In genomic region chrX:39439910-39440733, GRCh38 we compare ENCODE assay signal across 8 cellular contexts.
A peak's percentile ranks its signal among the peaks of the same experiment; 100 is the strongest.
DNase-seq lines count a peak whose midpoint lies in the region; ATAC-seq and TF ChIP-seq lines count a peak whose summit lies in the region.

No MANE protein-coding gene starts in this region.

- no peaks in the 10 kb centered on the region for H3K9me2 ChIP-seq in Loucy (replicated peaks; ENCODE audit: low read depth, low read length)
- H3K9me2 ChIP-seq in OCI-LY7 (ENCODE audit: insufficient read depth, low read length), result no peaks in the 10 kb centered on the region

- POLR2A ChIA-PET in OCI-LY7 (lab: Charles Lee), result no interaction called here

- H2AFZ ChIP-seq in Loucy (ENCODE audit: low read length) (no peak overlapping the region), OCI-LY7 (ENCODE audit: low read length) (no peak overlapping the region)

- H3K27me3 ChIP-seq in Loucy (ENCODE audit: insufficient read depth, low read length, poor library complexity, severe bottlenecking), result no peaks in the 10 kb centered on the region
- no peaks in the 10 kb centered on the region for H3K27me3 ChIP-seq in effector memory CD4-positive, alpha-beta T cell (replicated peaks; ENCODE audit: control insufficient read depth, insufficient read depth, low read length, poor library complexity, severe bottlenecking)

- H3K27ac ChIP-seq in OCI-LY7 (ENCODE audit: low read depth, low read length, poor library complexity, severe bottlenecking), result no peak overlapping the region
- H3K27ac ChIP-seq in effector memory CD4-positive, alpha-beta T cell (ENCODE audit: insufficient read depth, low read length, poor library complexity, severe bottlenecking), result no peak overlapping the region

- no peak overlapping the region for H3K9ac ChIP-seq in Loucy (ENCODE audit: low read depth, low read length, poor library complexity, severe bottlenecking)

- CTCF ChIA-PET in OCI-LY7 (lab: Charles Lee; ENCODE audit: unreplicated experiment), result no interaction called here

- H3K79me2 ChIP-seq in Loucy (ENCODE audit: insufficient read depth, low read length), result no peaks in the 10 kb centered on the region
- no peaks in the 10 kb centered on the region for H3K79me2 ChIP-seq in OCI-LY7 (ENCODE audit: insufficient read depth, low read depth, low read length)

- peak overlapping the region; percentile 75 to 97 (median 94) for H3K27ac Mint-ChIP-seq in naive B cell

- H3K36me3 Mint-ChIP-seq in naive B cell, result peaks cover 6 to 15% of the 10 kb centered on the region in 2 donors

- H3K4me3 Mint-ChIP-seq in naive B cell, result peak overlapping the region; percentile 46 to 85 (median 77)

- no TSS peak for BruUV-seq in OCI-LY7 (replicated peaks; lab: Mats Ljungman, UMichigan)

- DNase-seq in naive B cell, result peak; percentile 51
- DNase-seq in T1000 (lab: John Stamatoyannopoulos, UW), result no peak
- no peak for DNase-seq in OCI-LY7 (ENCODE audit: low spot score)
- no peak for DNase-seq in NCI-H2029 treated with DMSO at 0.1 percent for 48 hours (lab: John Stamatoyannopoulos, UW)
- DNase-seq in effector memory CD4-positive, alpha-beta T cell, result no peak

- H3K4me2 ChIP-seq in Loucy (ENCODE audit: low read depth, low read length, poor library complexity, severe bottlenecking) (peak overlapping the region; percentile 31), OCI-LY7 (ENCODE audit: low read length) (no peak overlapping the region)

- H3K4me1 ChIP-seq in Loucy (ENCODE audit: insufficient read depth, low read length, poor library complexity, severe bottlenecking) (peaks cover 32% of the 10 kb centered on the region), OCI-LY7 (ENCODE audit: insufficient read depth, low read length, poor library complexity, severe bottlenecking) (no peaks in the 10 kb centered on the region)
- no peaks in the 10 kb centered on the region for H3K4me1 ChIP-seq in effector memory CD4-positive, alpha-beta T cell (ENCODE audit: control insufficient read depth, insufficient read depth, low read length, poor library complexity, severe bottlenecking)

- ATAC-seq in GM18858 (IDR thresholded peaks at IDR 0.05; ENCODE audit: unreplicated experiment), result peak; percentile 44
- ATAC-seq in GM21529 (IDR thresholded peaks at IDR 0.05; ENCODE audit: unreplicated experiment), result peak; percentile 73
- ATAC-seq in naive B cell (ENCODE audit: low read depth in 2 of 2), result peak; percentile 85 to 87

- H3K9me3 ChIP-seq in Loucy (ENCODE audit: insufficient read depth, low read depth, low read length) (no peaks in the 10 kb centered on the region), OCI-LY7 (ENCODE audit: low read length) (no peaks in the 10 kb centered on the region)
- H3K9me3 ChIP-seq in effector memory CD4-positive, alpha-beta T cell (ENCODE audit: control insufficient read depth, low read length), result no peaks in the 10 kb centered on the region

- H3K4me3 ChIP-seq in Loucy (ENCODE audit: low read length, poor library complexity, severe bottlenecking) (no peak overlapping the region), OCI-LY7 (ENCODE audit: low read depth, low read length, poor library complexity, severe bottlenecking) (no peak overlapping the region)
- no peak overlapping the region for H3K4me3 ChIP-seq in effector memory CD4-positive, alpha-beta T cell (ENCODE audit: insufficient read depth, low read depth, low read length, poor library complexity, severe bottlenecking)

- H4K20me1 ChIP-seq in Loucy (ENCODE audit: insufficient read depth, low read length, poor library complexity, severe bottlenecking) (no peaks in the 10 kb centered on the region), OCI-LY7 (ENCODE audit: insufficient read depth, low read length) (no peaks in the 10 kb centered on the region)

- intact Hi-C loops in OCI-LY7 (cut with micrococcal nuclease; ENCODE audit: unreplicated experiment), result loop anchor here (10.0 kb wide), 1 partner anchor 175 kb away; no protein-coding TSS in a partner anchor

- no peaks in the 10 kb centered on the region for H3K36me3 ChIP-seq in Loucy (ENCODE audit: insufficient read depth, low read length)
- H3K36me3 ChIP-seq in OCI-LY7 (ENCODE audit: insufficient read depth, low read length), result no peaks in the 10 kb centered on the region
- no peaks in the 10 kb centered on the region for H3K36me3 ChIP-seq in effector memory CD4-positive, alpha-beta T cell (ENCODE audit: control insufficient read depth, insufficient read depth, low read length)

- H3K9me3 Mint-ChIP-seq in naive B cell, result peaks cover 2 to 17% (median 10%) of the 10 kb centered on the region in 7 donors

- H3F3A ChIP-seq in Loucy (ENCODE audit: low read depth), result no peaks in the 10 kb centered on the region

- TF ChIP-seq CTCF in Loucy (conservative IDR thresholded peaks at IDR 0.05; ENCODE audit: low read length), result no peak
- no peak for TF ChIP-seq CTCF in OCI-LY7 (conservative IDR thresholded peaks at IDR 0.05; ENCODE audit: low read length)

- peaks cover 39 to 62% (median 49%) of the 10 kb centered on the region in 3 donors for H3K4me1 Mint-ChIP-seq in naive B cell

- H3K27me3 Mint-ChIP-seq in naive B cell, result no peaks in the 10 kb centered on the region
